24 cellular contexts compared by ENCODE assay signal in genomic region chr6:88538849-88539571, GRCh38.
"Had no signal": no experiment of that assay in that cellular context is flagged by ENCODE, and none has a peak within 500 bp of the region (broad histone marks: within the 10 kb centered on the region; RNA-seq: fewer than 3 reads in every experiment).

No MANE protein-coding gene starts in this region.

- H3K9me3 ChIP-seq: breast epithelium, left lung, lower lobe of right lung, prostate gland, right atrium auricular region, stomach, thyroid gland had no signal

- H3K27me3 ChIP-seq: breast epithelium, left lung, right atrium auricular region, thyroid gland had no signal

- H3K4me2 ChIP-seq: smooth muscle cell had no signal

- H3K27me3 Mint-ChIP-seq: activated CD4-positive, alpha-beta T cell treated with anti-CD3 and anti-CD28 coated beads, Interleukin-2, amount 10 ng/mL, durations not matched to agents 7 days and 5 days had no signal

- H3K36me3 ChIP-seq: breast epithelium, left lung, lower lobe of right lung, prostate gland, right atrium auricular region, stomach, thyroid gland had no signal

- H3K27ac ChIP-seq: breast epithelium, left lung, lower lobe of right lung, prostate gland, right atrium auricular region, stomach, thyroid gland had no signal

- ATAC-seq: activated T-helper 17 cell treated with anti-CD3 and anti-CD28 coated beads, Interleukin-2, amount 50 U/mL, for 72 hours; left lung; lower lobe of right lung; naive thymus-derived CD8-positive, alpha-beta T cell had no signal

- H3K4me1 Mint-ChIP-seq: activated CD4-positive, alpha-beta memory T cell treated with anti-CD3 and anti-CD28 coated beads, Interleukin-2, amount 10 ng/mL, durations not matched to agents 7 days and 5 days; activated CD4-positive, alpha-beta T cell treated with anti-CD3 and anti-CD28 coated beads, Interleukin-2, amount 10 ng/mL, durations not matched to agents 7 days and 5 days; activated T-helper 17 cell treated with anti-CD3 and anti-CD28 coated beads, Interleukin-2, amount 50 U/mL, for 72 hours had no signal

- H3K4me3 ChIP-seq: breast epithelium, left lung, lower lobe of right lung, prostate gland, right atrium auricular region, smooth muscle cell, stomach, thyroid gland had no signal

- H3K36me3 Mint-ChIP-seq: naive thymus-derived CD8-positive, alpha-beta T cell had no signal

- H3K9me3 Mint-ChIP-seq: activated CD4-positive, alpha-beta memory T cell treated with anti-CD3 and anti-CD28 coated beads, Interleukin-2, amount 10 ng/mL, durations not matched to agents 7 days and 5 days; activated CD4-positive, alpha-beta T cell treated with anti-CD3 and anti-CD28 coated beads, Interleukin-2, amount 10 ng/mL, durations not matched to agents 7 days and 5 days; activated T-cell treated with anti-CD3 and anti-CD28 coated beads, Interleukin-2, amount 50 U/mL, for 24 hours; activated T-helper 17 cell treated with anti-CD3 and anti-CD28 coated beads, Interleukin-2, amount 50 U/mL, for 72 hours; dendritic cell treated with granulocyte-macrophage colony-stimulating factor and Interleukin-4, amounts not matched to agents 40 ng/mL and 50 ng/mL, for 4 days had no signal

- H3K4me1 ChIP-seq: breast epithelium, left lung, lower lobe of right lung, prostate gland, right atrium auricular region, stomach, thyroid gland had no signal

- DNase-seq: activated CD4-positive, alpha-beta memory T cell treated with anti-CD3 and anti-CD28 coated beads, Interleukin-2, amount 10 ng/mL, durations not matched to agents 7 days and 5 days; activated CD4-positive, alpha-beta T cell treated with anti-CD3 and anti-CD28 coated beads for 1 hour; activated CD4-positive, alpha-beta T cell treated with anti-CD3 and anti-CD28 coated beads, Interleukin-2, amount 10 ng/mL, durations not matched to agents 7 days and 5 days; activated CD8-positive, alpha-beta memory T cell treated with anti-CD3 and anti-CD28 coated beads, Interleukin-2, amount 50 U/mL, for 48 hours; activated gamma-delta T cell treated with Interleukin-2 at 50 U/mL for 16 hours; activated naive CD4-positive, alpha-beta T cell treated with anti-CD3 and anti-CD28 coated beads, Interleukin-2, amount 50 U/mL, for 16 hours; activated T-cell treated with anti-CD3 and anti-CD28 coated beads, Interleukin-2, amount 50 U/mL, for 24 hours; amniotic stem cell; central memory CD4-positive, alpha-beta T cell; effector CD4-positive, alpha-beta T cell; left lung; lower lobe of right lung; mesenchymal stem cell; naive thymus-derived CD8-positive, alpha-beta T cell; stimulated activated CD4-positive, alpha-beta T cell treated with anti-CD3 and anti-CD28 coated beads, Interleukin-1b, Interleukin-23, amount 100 ng/mL, for 48 hours; stimulated activated naive B cell treated with anti-CD40 and anti-IgM and Interleukin-4, amounts not matched to agents 10 μg/mL and 1 μg/mL and 100 μg/mL, for 72 hours; stomach; thyroid gland had no signal

- H3K4me3 Mint-ChIP-seq: activated CD4-positive, alpha-beta memory T cell treated with anti-CD3 and anti-CD28 coated beads, Interleukin-2, amount 10 ng/mL, durations not matched to agents 7 days and 5 days; activated CD4-positive, alpha-beta T cell treated with anti-CD3 and anti-CD28 coated beads, Interleukin-2, amount 10 ng/mL, durations not matched to agents 7 days and 5 days; activated T-cell treated with anti-CD3 and anti-CD28 coated beads, Interleukin-2, amount 50 U/mL, for 24 hours; activated T-helper 17 cell treated with anti-CD3 and anti-CD28 coated beads, Interleukin-2, amount 50 U/mL, for 72 hours; dendritic cell treated with granulocyte-macrophage colony-stimulating factor and Interleukin-4, amounts not matched to agents 40 ng/mL and 50 ng/mL, for 4 days; naive thymus-derived CD8-positive, alpha-beta T cell; stimulated activated naive B cell treated with anti-CD40 and anti-IgM and Interleukin-4, amounts not matched to agents 10 μg/mL and 1 μg/mL and 100 μg/mL, for 72 hours had no signal

- H3K27ac Mint-ChIP-seq: activated CD4-positive, alpha-beta memory T cell treated with anti-CD3 and anti-CD28 coated beads, Interleukin-2, amount 10 ng/mL, durations not matched to agents 7 days and 5 days; activated CD4-positive, alpha-beta T cell treated with anti-CD3 and anti-CD28 coated beads, Interleukin-2, amount 10 ng/mL, durations not matched to agents 7 days and 5 days; activated T-cell treated with anti-CD3 and anti-CD28 coated beads, Interleukin-2, amount 50 U/mL, for 24 hours; activated T-helper 17 cell treated with anti-CD3 and anti-CD28 coated beads, Interleukin-2, amount 50 U/mL, for 72 hours; dendritic cell treated with granulocyte-macrophage colony-stimulating factor and Interleukin-4, amounts not matched to agents 40 ng/mL and 50 ng/mL, for 4 days; stimulated activated naive B cell treated with anti-CD40 and anti-IgM and Interleukin-4, amounts not matched to agents 10 μg/mL and 1 μg/mL and 100 μg/mL, for 72 hours had no signal
